ENCODE assay signal across 9 cellular contexts in the genomic region with DNA sequence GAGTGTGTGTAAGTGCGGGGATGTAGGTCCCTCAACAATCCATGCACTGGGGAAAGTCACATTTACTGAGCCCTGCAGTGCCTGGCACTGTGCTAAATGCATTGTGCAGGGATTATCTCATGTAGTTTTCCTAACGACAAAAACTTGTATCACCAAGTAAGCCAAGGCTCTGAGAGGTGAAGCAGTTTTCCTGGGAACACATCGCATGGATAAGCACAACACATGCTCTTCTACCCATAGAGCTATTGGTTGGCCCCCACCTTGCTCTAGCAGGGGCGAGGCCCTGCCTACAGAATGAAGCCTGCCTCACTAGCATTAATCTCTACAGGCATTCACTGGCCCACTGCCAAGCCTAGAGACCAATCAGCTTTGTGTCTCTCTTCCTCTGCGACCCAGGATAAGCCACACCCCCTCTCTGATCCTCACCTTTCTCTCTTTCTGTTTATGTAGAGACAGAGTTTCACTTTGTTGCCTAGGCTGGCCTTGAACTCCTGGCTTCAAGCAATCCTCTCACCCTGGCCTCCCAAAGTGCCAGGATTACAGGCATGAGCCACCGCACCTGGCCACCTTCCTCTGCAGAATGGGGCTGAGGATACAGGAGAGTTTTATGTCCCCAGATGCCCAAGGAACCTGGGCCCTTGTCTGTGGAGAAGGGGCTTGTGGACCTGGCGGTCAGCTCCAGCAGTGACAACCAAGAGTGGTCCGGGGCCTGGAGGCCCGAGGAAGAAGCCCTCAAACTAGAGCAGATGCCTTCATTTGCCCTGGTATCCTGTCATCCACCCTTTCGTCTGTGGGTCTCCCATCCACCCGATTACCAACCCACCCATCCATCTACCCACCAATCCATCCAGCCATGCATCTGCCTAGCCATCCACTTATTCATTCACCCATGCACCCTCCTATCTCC. TPM values are rescaled to one million over a fixed set of nuclear protein-coding genes. Genes with fewer than 3 reads are reported as not detected.
DNase-seq lines count a peak whose midpoint lies in the region; ATAC-seq lines count a peak whose summit lies in the region.
"Had no signal": no experiment of that assay in that cellular context is flagged by ENCODE, and none has a peak within 500 bp of the region (broad histone marks: within the 10 kb centered on the region; RNA-seq: fewer than 3 reads in every experiment).

No MANE protein-coding gene starts in this region.

- H3K4me3 Mint-ChIP-seq in effector memory CD8-positive, alpha-beta T cell = no peak overlapping the region

- no peaks in the 10 kb centered on the region; the same call in 1 of the 2 replicates for H3K27me3 ChIP-seq in H7 (ENCODE audit: control insufficient read depth, insufficient read depth, low read length)

- H3K36me3 Mint-ChIP-seq in effector memory CD8-positive, alpha-beta T cell (ENCODE audit: insufficient read depth) = peaks cover 8% of the 10 kb centered on the region

- no peaks in the 10 kb centered on the region for H3K36me3 ChIP-seq in H7 (replicated peaks; ENCODE audit: control insufficient read depth, insufficient read depth, low read length)

- H3K4me3 ChIP-seq in H7 (ENCODE audit: insufficient read depth, low read depth, low read length) = no peak overlapping the region

- no peak for ATAC-seq in effector memory CD8-positive, alpha-beta T cell (replicated peaks)
- ATAC-seq in HG02571 (IDR thresholded peaks at IDR 0.05; ENCODE audit: unreplicated experiment) = no peak

- peaks cover 0 to 9% of the 10 kb centered on the region in 2 donors for H3K4me1 Mint-ChIP-seq in effector memory CD8-positive, alpha-beta T cell (ENCODE audit: low read depth in 2 of 2)

- no peaks in the 10 kb centered on the region for H3K27me3 Mint-ChIP-seq in effector memory CD8-positive, alpha-beta T cell

- H3K27ac Mint-ChIP-seq in effector memory CD8-positive, alpha-beta T cell = peak overlapping the region; percentile 20 to 36

- DNase-seq in H7 (peak; percentile 90), NCI-H748 (lab: John Stamatoyannopoulos, UW; ENCODE audit: unreplicated experiment) (peak; percentile 34), renal cortical epithelial cell (ENCODE audit: low read depth) (peak; percentile 71), globus pallidus (ENCODE audit: low spot score) (no peak), NCI-H1694 (lab: John Stamatoyannopoulos, UW) (no peak), retina (no peak)
- no peak for DNase-seq in effector memory CD8-positive, alpha-beta T cell

- no peaks in the 10 kb centered on the region for H3K9me3 Mint-ChIP-seq in effector memory CD8-positive, alpha-beta T cell

RNA-seq across cellular contexts. Expression of a gene that starts 12.8 kb away (rescaled TPM):
- total RNA-seq in H7 (2014; rRNA removed; shearing (Covaris generic)) = not detected in 2 replicates
- total RNA-seq in renal cortical epithelial cell = 7.8 and 414 TPM in 2 replicates
- total RNA-seq: RPMI7951 had no signal

RNA-seq across cellular contexts. Expression of a gene that starts 19.4 kb away (rescaled TPM):
- total RNA-seq in H7 (2014; rRNA removed; shearing (Covaris generic)) = 0.10 TPM in 1 of 2 replicates, not detected in the other
- total RNA-seq in renal cortical epithelial cell = 177 and 379 TPM in 2 replicates

RNA-seq across cellular contexts. Expression of a gene that starts 25.6 kb away (rescaled TPM):
- 10.5 and 23.7 TPM in 2 replicates for total RNA-seq in H7 (2014; rRNA removed; shearing (Covaris generic))
- 8.3 and 11.5 TPM in 2 replicates for total RNA-seq in renal cortical epithelial cell

RNA-seq across cellular contexts. Expression of a gene that starts 28.3 kb away (rescaled TPM):
- 91.1 TPM in 2 replicates for total RNA-seq in H7 (2014; rRNA removed; shearing (Covaris generic))
- total RNA-seq in renal cortical epithelial cell = 129 and 264 TPM in 2 replicates

RNA-seq across cellular contexts. Expression of a gene that starts 29.4 kb away (rescaled TPM):
- total RNA-seq in H7 (2014; rRNA removed; shearing (Covaris generic)) = 8.3 and 13.0 TPM in 2 replicates
- 34.7 and 53.9 TPM in 2 replicates for total RNA-seq in renal cortical epithelial cell

Comparison
In these comparisons a context has a peak if more than half of its experiments do, and no peak if none do; other contexts are left out.
1. DNase-seq: peak in H7 (single experiment), NCI-H748 (single experiment) and renal cortical epithelial cell (single experiment); none in effector memory CD8-positive, alpha-beta T cell (0 of 3), globus pallidus (single experiment), NCI-H1694 (single experiment) and retina (single experiment).
2. RNA of a gene that starts 19.4 kb away (total RNA-seq): 177 to 379 TPM in renal cortical epithelial cell; 0.10 TPM in H7; every median in the first group is over 100 times any median in the second.